In genomic region chr12:53935562-53936341, GRCh38 we compare ENCODE assay signal across 1 cellular context.
A peak's percentile ranks its signal among the peaks of the same experiment; 100 is the strongest.
TF ChIP-seq lines count a peak whose summit lies in the region.

No MANE protein-coding gene starts in this region.

TF ChIP-seq in HepG2, 621 proteins besides CTCF, POLR2A, EP300 and RAD21:
- TF ChIP-seq ZNF788 (CRISPR knock-in tag; IDR thresholded peaks at IDR 0.05; ENCODE audit: borderline replicate concordance) (no peak), GZF1 (CRISPR knock-in tag; IDR thresholded peaks at IDR 0.05) (no peak), EZH2 (conservative IDR thresholded peaks at IDR 0.05; ENCODE audit: low read depth, low read length) (0 out of 2 replicates have a peak, but pooled peaks have one; percentile 18), MTA3 (CRISPR knock-in tag; IDR thresholded peaks at IDR 0.05) (no peak)
